12 cellular contexts compared by ENCODE assay signal in the genomic region with DNA sequence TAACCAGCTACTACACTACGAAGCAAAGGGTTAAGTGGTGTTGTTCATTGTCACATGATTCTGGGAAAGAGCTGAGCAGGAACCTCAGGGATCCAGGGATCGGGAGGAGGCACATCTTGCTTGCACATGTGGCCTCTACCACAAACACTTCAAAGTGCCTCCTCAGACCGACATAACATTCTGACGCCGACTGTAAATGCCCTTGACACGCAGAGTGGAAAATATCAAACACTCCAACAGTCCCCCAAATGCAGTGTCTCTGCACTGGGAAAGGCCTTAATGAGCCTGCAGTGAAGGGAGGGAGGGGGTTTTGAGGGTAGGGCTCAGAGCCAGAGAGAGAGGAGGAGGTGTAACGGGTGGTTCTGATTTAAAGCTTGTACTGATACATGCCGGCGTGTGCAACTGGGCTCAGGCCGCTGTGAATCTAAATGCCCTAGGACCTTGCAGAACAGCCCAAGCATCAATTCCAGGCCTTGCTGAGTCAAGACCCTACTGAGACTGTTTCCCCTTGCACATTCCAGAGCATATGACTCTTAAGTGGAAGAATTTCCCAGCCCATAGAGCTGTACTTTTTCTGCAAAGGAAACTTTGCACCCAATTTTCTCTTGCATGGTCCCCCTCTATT.
DNase-seq lines count a peak whose midpoint lies in the region; ATAC-seq, FAIRE-seq and TF ChIP-seq lines count a peak whose summit lies in the region.
"Had no signal": no experiment of that assay in that cellular context is flagged by ENCODE, and none has a peak within 500 bp of the region (broad histone marks: within the 10 kb centered on the region; RNA-seq: fewer than 3 reads in every experiment).

No MANE protein-coding gene starts in this region.

- no peak for FAIRE-seq in RCC 7860 (lab: Jason Lieb, UNC)

- no peak for ATAC-seq in GM18870 (IDR thresholded peaks at IDR 0.05; ENCODE audit: unreplicated experiment)
- ATAC-seq in HG02571 (IDR thresholded peaks at IDR 0.05; ENCODE audit: unreplicated experiment): no peak
- ATAC-seq: HCT116 had no signal

- no peak overlapping the region for H3K4me3 ChIP-seq in fibroblast of pulmonary artery (replicated peaks; ENCODE audit: low read depth, low read length)

- DNase-seq in AG09319 (ENCODE audit: extremely low read depth, low read depth) (peak; percentile 85), RCC 7860 (ENCODE audit: low spot score) (peak; percentile 54), fibroblast of pulmonary artery (ENCODE audit: low read depth) (peak; percentile 87), renal cortical epithelial cell (ENCODE audit: low read depth) (peak; percentile 32), UCSD-AML1 (lab: John Stamatoyannopoulos, UW; ENCODE audit: unreplicated experiment) (no peak)
- no peak for DNase-seq in activated effector memory CD4-positive, alpha-beta T cell treated with Interleukin-2 at 50 U/mL for 16 hours
- DNase-seq: activated CD4-positive, alpha-beta T cell treated with anti-CD3 and anti-CD28 coated beads, Interleukin-2, amount 10 ng/mL, durations not matched to agents 7 days and 5 days; NCI-H1694; SHP77 had no signal

- no peak for TF ChIP-seq CTCF in AG09319 (IDR thresholded peaks at IDR 0.05; ENCODE audit: low read depth, low read length)
- TF ChIP-seq CTCF in fibroblast of pulmonary artery (IDR thresholded peaks at IDR 0.05; ENCODE audit: low read length, missing control alignments): no peak

Comparison
In these comparisons a context has a peak if more than half of its experiments do, and no peak if none do; other contexts are left out.
1. DNase-seq: peak in AG09319 (single experiment), RCC 7860 (single experiment), fibroblast of pulmonary artery (single experiment) and renal cortical epithelial cell (single experiment); none in UCSD-AML1 (single experiment) and activated effector memory CD4-positive, alpha-beta T cell treated with Interleukin-2 at 50 U/mL for 16 hours (single experiment).